Comparison of ENCODE assay signal across 12 cellular contexts in the genomic region with DNA sequence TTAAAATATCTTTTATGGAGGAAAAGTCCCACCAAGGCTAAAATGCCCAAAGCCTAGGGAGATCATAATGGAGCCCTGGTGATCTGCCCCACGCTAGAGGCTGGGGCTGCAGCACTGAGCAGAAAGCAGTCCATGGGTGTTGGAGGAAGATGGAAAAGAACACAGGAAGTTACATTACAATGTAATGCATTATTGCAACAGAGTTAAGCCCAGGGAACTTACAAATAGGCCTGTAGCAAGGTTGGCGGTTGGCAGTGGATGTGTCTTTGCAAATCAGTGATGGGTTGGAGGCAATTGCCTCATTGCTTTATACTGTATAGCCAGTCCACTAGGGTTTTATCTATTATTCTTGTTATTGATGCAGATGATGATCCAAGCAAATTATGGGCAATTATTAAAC.
"Had no signal": no experiment of that assay in that cellular context is flagged by ENCODE, and none has a peak within 500 bp of the region (broad histone marks: within the 10 kb centered on the region; RNA-seq: fewer than 3 reads in every experiment).

No MANE protein-coding gene starts in this region.

- H3K9ac ChIP-seq: neural progenitor cell, parathyroid adenoma had no signal

- ATAC-seq: activated CD4-positive, CD25-positive, alpha-beta regulatory T cell treated with anti-CD3 and anti-CD28 coated beads, Interleukin-2, amount 50 U/mL, for 24 hours; activated CD8-positive, alpha-beta memory T cell treated with anti-CD3 and anti-CD28 coated beads, Interleukin-2, amount 10 ng/mL, durations not matched to agents 7 days and 5 days; stimulated activated effector memory CD8-positive, alpha-beta T cell treated with anti-CD3 and anti-CD28 coated beads, Interleukin-12 subunit alpha, Interleukin-12 subunit beta, amount 100 ng/mL, for 72 hours had no signal

- H3K4me3 ChIP-seq: neural progenitor cell, tibial nerve had no signal

- H3K4me1 ChIP-seq: parathyroid adenoma, tibial nerve had no signal

- DNase-seq: activated CD8-positive, alpha-beta memory T cell treated with anti-CD3 and anti-CD28 coated beads, Interleukin-2, amount 10 ng/mL, durations not matched to agents 7 days and 5 days; activated gamma-delta T cell; activated T-cell treated with anti-CD3 and anti-CD28 coated beads, Interleukin-2, amount 50 U/mL, for 24 hours; anterior cingulate cortex; hippocampal formation; kidney glomerular epithelial cell; small intestine had no signal

- H3K27me3 ChIP-seq: neural progenitor cell, tibial nerve had no signal

- H2AFZ ChIP-seq: neural progenitor cell, parathyroid adenoma had no signal

- H3K79me2 ChIP-seq: parathyroid adenoma had no signal

- H3K27ac ChIP-seq: neural progenitor cell, parathyroid adenoma, tibial nerve had no signal

- H3K4me2 ChIP-seq: neural progenitor cell had no signal

- H3K36me3 ChIP-seq: neural progenitor cell, tibial nerve had no signal
